ENCODE assay signal across 1 cellular context in genomic region chr20:35699127-35699913, GRCh38.
TF ChIP-seq lines count a peak whose summit lies in the region.

Gene NFS1, minus strand, starts transcription at chr20:35699352. Its CDS starts 64 bp downstream, at chr20:35699288.
Gene ROMO1, plus strand, starts transcription at chr20:35699405. Its CDS starts 228 bp downstream, at chr20:35699633.

TF ChIP-seq in K562, 482 proteins besides CTCF, POLR2A, EP300 and RAD21 (continued from another document and continues in another):
- TF ChIP-seq CTBP1 (IDR thresholded peaks at IDR 0.05; ENCODE audit: borderline replicate concordance) (peak; percentile 44; the same call in 1 of the 2 replicates), HMGN3 (IDR thresholded peaks at IDR 0.05; ENCODE audit: borderline replicate concordance, extremely low read depth, insufficient read length, low read depth, low read length) (peak; percentile 70), KLF6 (CRISPR knock-in tag; IDR thresholded peaks at IDR 0.05; ENCODE audit: borderline replicate concordance) (no peak), TGIF2 (CRISPR knock-in tag; IDR thresholded peaks at IDR 0.05) (peak; percentile 86; the same call in 1 of the 2 replicates), CBX1 (IDR thresholded peaks at IDR 0.05; ENCODE audit: low read depth) (no peak), CHD2 (IDR thresholded peaks at IDR 0.05; ENCODE audit: low read depth, low read length) (no peak), ETV5 (CRISPR knock-in tag; IDR thresholded peaks at IDR 0.05; ENCODE audit: low read depth) (peak; percentile 63; the same call in 1 of the 2 replicates), ZNF280B (CRISPR knock-in tag; IDR thresholded peaks at IDR 0.05) (no peak), ATF1 (CRISPR knock-in tag; IDR thresholded peaks at IDR 0.05) (peak; percentile 90), ATF1 (tag; IDR thresholded peaks at IDR 0.05) (peak; percentile 96), SMAD1 (IDR thresholded peaks at IDR 0.05; ENCODE audit: low read depth, low read length, partially characterized antibody) (no peak), SMAD4 (CRISPR knock-in tag; conservative IDR thresholded peaks at IDR 0.05) (no peak), ZNF165 (CRISPR knock-in tag; IDR thresholded peaks at IDR 0.05; ENCODE audit: borderline replicate concordance) (no peak), STAT6 (CRISPR knock-in tag; IDR thresholded peaks at IDR 0.05) (0 out of 2 replicates have a peak, but pooled peaks have one; percentile 85), XRCC5 (IDR thresholded peaks at IDR 0.05; ENCODE audit: low read depth, low read length) (0 out of 2 replicates have a peak, but pooled peaks have one; percentile 35), ZBTB1 (CRISPR knock-in tag; IDR thresholded peaks at IDR 0.05; ENCODE audit: borderline replicate concordance, low read depth) (0 out of 2 replicates have a peak, but pooled peaks have one; percentile 24), HNRNPLL (IDR thresholded peaks at IDR 0.05; ENCODE audit: low read depth, low read length, poor library complexity, severe bottlenecking) (peak; percentile 71), MYC (IDR thresholded peaks at IDR 0.05; ENCODE audit: low read depth, low read length) (peak; percentile 75; the same call in 1 of the 2 replicates), MYC (CRISPR knock-in tag; IDR thresholded peaks at IDR 0.05; ENCODE audit: borderline replicate concordance, low read depth) (peak; percentile 77; the same call in 1 of the 2 replicates), BRD4 (IDR thresholded peaks at IDR 0.05) (0 out of 2 replicates have a peak, but pooled peaks have one; percentile 8), ZNF263 (CRISPR knock-in tag; IDR thresholded peaks at IDR 0.05; ENCODE audit: borderline replicate concordance) (no peak; the same call in 1 of the 2 replicates), FOXK2 (conservative IDR thresholded peaks at IDR 0.05 in 1 of 2, IDR thresholded peaks at IDR 0.05 in 1 of 2; ENCODE audit: low read depth in 2 of 2) (peak in 1 of 2 experiments; percentile 45; a peak in 1 of 4 replicates), ASH1L (IDR thresholded peaks at IDR 0.05; ENCODE audit: borderline replicate concordance, low read depth, partially characterized antibody) (no peak), HMG20B (CRISPR knock-in tag; IDR thresholded peaks at IDR 0.05) (no peak), ZNF24 (IDR thresholded peaks at IDR 0.05) (no peak), MXI1 (IDR thresholded peaks at IDR 0.05; ENCODE audit: low read depth, low read length) (peak; percentile 34; the same call in 1 of the 2 replicates), CCAR2 (IDR thresholded peaks at IDR 0.05; ENCODE audit: low read depth, low read length) (no peak), ZNF175 (CRISPR knock-in tag; IDR thresholded peaks at IDR 0.05; ENCODE audit: low read depth) (no peak), RBBP5 (IDR thresholded peaks at IDR 0.05; ENCODE audit: borderline replicate concordance, insufficient read depth, low read length, poor library complexity, severe bottlenecking) (peak; percentile 100), TEAD4 (IDR thresholded peaks at IDR 0.05; ENCODE audit: low read length) (no peak), TEAD4 (CRISPR knock-in tag; IDR thresholded peaks at IDR 0.05; ENCODE audit: borderline replicate concordance) (no peak), NR1H2 (CRISPR knock-in tag; IDR thresholded peaks at IDR 0.05) (no peak), ATF7 (IDR thresholded peaks at IDR 0.05) (peak; percentile 70), ZSCAN29 (IDR thresholded peaks at IDR 0.05) (peak; percentile 47), JUNB (CRISPR knock-in tag; conservative IDR thresholded peaks at IDR 0.05) (no peak), U2AF1 (optimal IDR thresholded peaks at IDR 0.05; ENCODE audit: low read depth, low read length) (peak; percentile 56), ETS2 (tag; IDR thresholded peaks at IDR 0.05; ENCODE audit: borderline replicate concordance, poor library complexity, severe bottlenecking) (no peak), TAF9B (IDR thresholded peaks at IDR 0.05; ENCODE audit: partially characterized antibody) (peak; percentile 55), KDM5B (IDR thresholded peaks at IDR 0.05; ENCODE audit: insufficient replicate concordance, low read depth, low read length) (peak; percentile 64), RFX1 (IDR thresholded peaks at IDR 0.05) (no peak), NCOA1 (IDR thresholded peaks at IDR 0.05; ENCODE audit: low read depth) (peak; percentile 46; the same call in 1 of the 2 replicates), PML (IDR thresholded peaks at IDR 0.05; ENCODE audit: low read length) (peak; percentile 40), SLC30A9 (CRISPR knock-in tag; IDR thresholded peaks at IDR 0.05) (no peak), KDM4B (IDR thresholded peaks at IDR 0.05; ENCODE audit: borderline replicate concordance in 2 of 2, low read depth in 1 of 2) (peak in 1 of 2 experiments; percentile 98; a peak in 2 of 4 replicates), HOXB6 (CRISPR knock-in tag; IDR thresholded peaks at IDR 0.05; ENCODE audit: borderline replicate concordance) (no peak), SIX5 (IDR thresholded peaks at IDR 0.05; ENCODE audit: borderline replicate concordance in 1 of 2, insufficient read depth in 1 of 2, low read depth in 1 of 2, low read length in 2 of 2) (peak; percentile 27 to 42; a peak in 2 of 4 replicates), ZEB2 (IDR thresholded peaks at IDR 0.05) (0 out of 2 replicates have a peak, but pooled peaks have one; percentile 18), SRSF7 (optimal IDR thresholded peaks at IDR 0.05; ENCODE audit: low read depth, low read length) (no peak), ZNF197 (CRISPR knock-in tag; IDR thresholded peaks at IDR 0.05; ENCODE audit: low read depth) (no peak), MTA2 (IDR thresholded peaks at IDR 0.05; ENCODE audit: low read depth) (peak; percentile 71), PTTG1 (tag; IDR thresholded peaks at IDR 0.05; ENCODE audit: low read depth) (no peak), RHOXF2B (CRISPR knock-in tag; conservative IDR thresholded peaks at IDR 0.05) (no peak), MCM5 (IDR thresholded peaks at IDR 0.05; ENCODE audit: low read depth) (no peak), CBX5 (IDR thresholded peaks at IDR 0.05; ENCODE audit: borderline replicate concordance, low read depth) (0 out of 2 replicates have a peak, but pooled peaks have one; percentile 6), POU5F1 (IDR thresholded peaks at IDR 0.05; ENCODE audit: borderline replicate concordance, low read depth, low read length, partially characterized antibody) (peak; percentile 5), LCOR (CRISPR knock-in tag; IDR thresholded peaks at IDR 0.05) (no peak)
- TF ChIP-seq, protein P1, sequence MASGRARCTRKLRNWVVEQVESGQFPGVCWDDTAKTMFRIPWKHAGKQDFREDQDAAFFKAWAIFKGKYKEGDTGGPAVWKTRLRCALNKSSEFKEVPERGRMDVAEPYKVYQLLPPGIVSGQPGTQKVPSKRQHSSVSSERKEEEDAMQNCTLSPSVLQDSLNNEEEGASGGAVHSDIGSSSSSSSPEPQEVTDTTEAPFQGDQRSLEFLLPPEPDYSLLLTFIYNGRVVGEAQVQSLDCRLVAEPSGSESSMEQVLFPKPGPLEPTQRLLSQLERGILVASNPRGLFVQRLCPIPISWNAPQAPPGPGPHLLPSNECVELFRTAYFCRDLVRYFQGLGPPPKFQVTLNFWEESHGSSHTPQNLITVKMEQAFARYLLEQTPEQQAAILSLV (tag; IDR thresholded peaks at IDR 0.05), result no peak
- TF ChIP-seq, protein P2, sequence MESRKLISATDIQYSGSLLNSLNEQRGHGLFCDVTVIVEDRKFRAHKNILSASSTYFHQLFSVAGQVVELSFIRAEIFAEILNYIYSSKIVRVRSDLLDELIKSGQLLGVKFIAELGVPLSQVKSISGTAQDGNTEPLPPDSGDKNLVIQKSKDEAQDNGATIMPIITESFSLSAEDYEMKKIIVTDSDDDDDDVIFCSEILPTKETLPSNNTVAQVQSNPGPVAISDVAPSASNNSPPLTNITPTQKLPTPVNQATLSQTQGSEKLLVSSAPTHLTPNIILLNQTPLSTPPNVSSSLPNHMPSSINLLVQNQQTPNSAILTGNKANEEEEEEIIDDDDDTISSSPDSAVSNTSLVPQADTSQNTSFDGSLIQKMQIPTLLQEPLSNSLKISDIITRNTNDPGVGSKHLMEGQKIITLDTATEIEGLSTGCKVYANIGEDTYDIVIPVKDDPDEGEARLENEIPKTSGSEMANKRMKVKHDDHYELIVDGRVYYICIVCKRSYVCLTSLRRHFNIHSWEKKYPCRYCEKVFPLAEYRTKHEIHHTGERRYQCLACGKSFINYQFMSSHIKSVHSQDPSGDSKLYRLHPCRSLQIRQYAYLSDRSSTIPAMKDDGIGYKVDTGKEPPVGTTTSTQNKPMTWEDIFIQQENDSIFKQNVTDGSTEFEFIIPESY (CRISPR knock-in tag; IDR thresholded peaks at IDR 0.05), result no peak
- TF ChIP-seq, protein P3, sequence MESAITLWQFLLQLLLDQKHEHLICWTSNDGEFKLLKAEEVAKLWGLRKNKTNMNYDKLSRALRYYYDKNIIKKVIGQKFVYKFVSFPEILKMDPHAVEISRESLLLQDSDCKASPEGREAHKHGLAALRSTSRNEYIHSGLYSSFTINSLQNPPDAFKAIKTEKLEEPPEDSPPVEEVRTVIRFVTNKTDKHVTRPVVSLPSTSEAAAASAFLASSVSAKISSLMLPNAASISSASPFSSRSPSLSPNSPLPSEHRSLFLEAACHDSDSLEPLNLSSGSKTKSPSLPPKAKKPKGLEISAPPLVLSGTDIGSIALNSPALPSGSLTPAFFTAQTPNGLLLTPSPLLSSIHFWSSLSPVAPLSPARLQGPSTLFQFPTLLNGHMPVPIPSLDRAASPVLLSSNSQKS (CRISPR knock-in tag; IDR thresholded peaks at IDR 0.05), result no peak
- TF ChIP-seq, protein P4, sequence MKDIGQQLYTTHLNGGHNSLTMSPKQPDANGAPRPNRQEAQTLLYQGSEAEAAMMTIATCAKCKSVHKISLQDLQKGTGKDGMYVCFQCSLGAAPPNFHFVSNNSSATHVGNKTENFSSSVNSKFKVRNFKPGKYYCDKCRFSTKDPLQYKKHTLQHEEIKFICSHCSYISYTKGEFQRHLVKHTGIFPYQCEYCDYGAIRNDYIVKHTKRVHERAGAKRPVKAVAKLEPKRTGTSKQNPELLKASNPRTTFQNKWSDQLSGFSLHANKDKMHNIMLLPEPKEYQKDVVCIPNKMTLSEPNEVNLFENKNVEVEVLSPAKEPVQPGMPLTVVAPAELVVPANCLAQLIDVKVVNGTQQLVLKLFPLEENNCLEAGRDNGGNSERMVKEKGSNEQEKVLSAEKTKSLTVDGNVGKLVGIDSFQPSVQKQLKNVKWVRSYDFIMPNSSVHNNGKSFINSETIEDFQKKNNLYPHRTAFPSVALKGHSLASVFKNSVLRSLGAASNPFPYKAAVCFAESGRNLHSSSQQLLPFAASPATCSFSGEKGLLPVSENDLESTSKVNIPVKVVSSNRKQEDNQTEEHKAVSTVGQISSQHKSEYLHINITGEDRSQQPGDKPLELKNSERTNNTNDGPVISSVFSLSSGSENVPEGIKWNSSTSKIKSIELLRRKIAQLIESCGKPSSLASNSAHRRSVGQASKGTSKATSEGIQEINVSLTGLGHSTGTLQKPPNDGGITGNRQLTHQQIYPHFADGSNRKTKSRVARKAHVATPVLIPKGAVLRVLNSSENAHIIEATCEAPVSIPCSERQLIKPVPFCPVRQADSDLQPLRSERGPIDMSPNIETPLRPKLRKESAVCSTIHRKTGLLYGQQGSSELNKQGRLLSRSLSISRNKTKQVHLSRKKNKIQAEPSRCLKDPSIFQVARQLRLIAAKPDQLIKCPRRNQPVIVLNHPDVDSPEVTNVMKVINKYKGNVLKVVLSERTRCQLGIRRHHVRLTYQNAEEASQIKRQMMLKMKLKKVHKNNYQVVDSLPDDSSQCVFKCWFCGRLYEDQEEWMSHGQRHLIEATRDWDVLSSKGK (CRISPR knock-in tag; IDR thresholded peaks at IDR 0.05), result no peak
- TF ChIP-seq, protein P5, sequence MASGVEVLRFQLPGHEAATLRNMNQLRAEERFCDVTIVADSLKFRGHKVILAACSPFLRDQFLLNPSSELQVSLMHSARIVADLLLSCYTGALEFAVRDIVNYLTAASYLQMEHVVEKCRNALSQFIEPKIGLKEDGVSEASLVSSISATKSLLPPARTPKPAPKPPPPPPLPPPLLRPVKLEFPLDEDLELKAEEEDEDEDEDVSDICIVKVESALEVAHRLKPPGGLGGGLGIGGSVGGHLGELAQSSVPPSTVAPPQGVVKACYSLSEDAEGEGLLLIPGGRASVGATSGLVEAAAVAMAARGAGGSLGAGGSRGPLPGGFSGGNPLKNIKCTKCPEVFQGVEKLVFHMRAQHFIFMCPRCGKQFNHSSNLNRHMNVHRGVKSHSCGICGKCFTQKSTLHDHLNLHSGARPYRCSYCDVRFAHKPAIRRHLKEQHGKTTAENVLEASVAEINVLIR (CRISPR knock-in tag; IDR thresholded peaks at IDR 0.05), result peak; percentile 88
